25 cellular contexts compared by ENCODE assay signal in genomic region chr6:130212215-130212874, GRCh38. TPM values are rescaled to one million over a fixed set of nuclear protein-coding genes. Genes with fewer than 3 reads are reported as not detected.
DNase-seq lines count a peak whose midpoint lies in the region; ATAC-seq lines count a peak whose summit lies in the region.
"Had no signal": no experiment of that assay in that cellular context is flagged by ENCODE, and none has a peak within 500 bp of the region (broad histone marks: within the 10 kb centered on the region; RNA-seq: fewer than 3 reads in every experiment).

No MANE protein-coding gene starts in this region.

- intact Hi-C loops in right cardiac atrium (cut with DNase I): no loop called here

- H3K27ac ChIP-seq in CD8-positive, alpha-beta memory T cell (ENCODE audit: low read depth, low read length): no peak overlapping the region
- no peak overlapping the region for H3K27ac ChIP-seq in right cardiac atrium (ENCODE audit: low read length)
- H3K27ac ChIP-seq: breast epithelium, coronary artery, HL-60, upper lobe of left lung had no signal

- POLR2A ChIA-PET in CD8-positive, alpha-beta memory T cell (lab: Charles Lee): interaction anchor here (1.0 kb wide), 2 partner anchors 11 to 68 kb away, joined by 3 to 4 read pairs; partner anchors contain the start of gene SAMD3

- H3K36me3 ChIP-seq in CD8-positive, alpha-beta memory T cell (ENCODE audit: insufficient read depth, low read length): peaks cover 23% of the 10 kb centered on the region
- H3K36me3 ChIP-seq: breast epithelium, upper lobe of left lung had no signal

- H3K27me3 ChIP-seq in CD8-positive, alpha-beta memory T cell (ENCODE audit: insufficient read depth, low read length, poor library complexity, severe bottlenecking): no peaks in the 10 kb centered on the region
- H3K27me3 ChIP-seq in mononuclear cell (ENCODE audit: insufficient read depth, low read length) (no peaks in the 10 kb centered on the region), right cardiac atrium (ENCODE audit: control insufficient read depth, insufficient read depth) (no peaks in the 10 kb centered on the region)
- H3K27me3 ChIP-seq: breast epithelium, upper lobe of left lung had no signal

- H3K9me3 ChIP-seq in CD8-positive, alpha-beta memory T cell (ENCODE audit: low read length): no peaks in the 10 kb centered on the region
- H3K9me3 ChIP-seq in mononuclear cell (ENCODE audit: low read depth, low read length) (no peaks in the 10 kb centered on the region), right cardiac atrium (ENCODE audit: control insufficient read depth, low read length) (no peaks in the 10 kb centered on the region)
- H3K9me3 ChIP-seq: breast epithelium, upper lobe of left lung had no signal

- ATAC-seq in right cardiac atrium: no peak

- H3K4me3 Mint-ChIP-seq in T-helper 2 cell treated with Interferon-gamma antibody and Interleukin-4, amounts not matched to agents 5 μg/mL and 100 μg/mL, for 36 hours: peak overlapping the region; percentile 59
- H3K4me3 Mint-ChIP-seq in CD8-positive, alpha-beta memory T cell: peak overlapping the region; percentile 89 to 97 (median 91)
- peak overlapping the region; percentile 81 for H3K4me3 Mint-ChIP-seq in activated naive CD8-positive, alpha-beta T cell

- no peak overlapping the region for H3K27ac Mint-ChIP-seq in T-helper 2 cell treated with Interferon-gamma antibody and Interleukin-4, amounts not matched to agents 5 μg/mL and 100 μg/mL, for 36 hours
- H3K27ac Mint-ChIP-seq in CD8-positive, alpha-beta memory T cell: peak overlapping the region; percentile 41 to 93 (median 84)
- peak overlapping the region; percentile 80 for H3K27ac Mint-ChIP-seq in activated naive CD8-positive, alpha-beta T cell

- CTCF ChIA-PET in CD8-positive, alpha-beta memory T cell (lab: Charles Lee): interaction anchor here (2.7 kb wide), 1 partner anchor 11 kb away, joined by 16 read pairs; the partner anchor contains the start of gene SAMD3

- peaks cover 50% of the 10 kb centered on the region for H3K4me1 ChIP-seq in CD8-positive, alpha-beta memory T cell (ENCODE audit: insufficient read depth, low read length)
- H3K4me1 ChIP-seq in mononuclear cell (ENCODE audit: insufficient read depth, low read length) (peaks cover 15% of the 10 kb centered on the region), right cardiac atrium (ENCODE audit: control insufficient read depth, insufficient read depth, low read length) (no peaks in the 10 kb centered on the region)
- H3K4me1 ChIP-seq: breast epithelium, upper lobe of left lung had no signal

- WGBS in right cardiac atrium: 27% methylated on average over 2 of the region's 2 CpGs

- no peak for DNase-seq in T-helper 2 cell treated with Interferon-gamma antibody and Interleukin-4, amounts not matched to agents 5 μg/mL and 100 μg/mL, for 36 hours (ENCODE audit: low spot score)
- no peak for DNase-seq in T-helper 2 cell
- no peak for DNase-seq in CD8-positive, alpha-beta memory T cell
- DNase-seq in glomerular visceral epithelial cell (ENCODE audit: extremely low spot score): no peak
- no peak for DNase-seq in right cardiac atrium
- DNase-seq in GM19240 (ENCODE audit: insufficient read length, low spot score): no peak
- DNase-seq: 8988T; activated CD8-positive, alpha-beta memory T cell treated with anti-CD3 and anti-CD28 coated beads, Interleukin-2, amount 50 U/mL, for 4 hours; AML-193; NCI-H146; NCI-H2171; NCI-H524 treated with DMSO at 0.1 percent for 48 hours; occipital lobe; stimulated activated CD4-positive, alpha-beta T cell treated with anti-CD3 and anti-CD28 coated beads, Interleukin-4, amount 100 ng/mL, for 1 hour; T1000; upper lobe of left lung had no signal

- peaks cover 43% of the 10 kb centered on the region for H3K4me1 Mint-ChIP-seq in T-helper 2 cell treated with Interferon-gamma antibody and Interleukin-4, amounts not matched to agents 5 μg/mL and 100 μg/mL, for 36 hours (ENCODE audit: low read depth)
- H3K4me1 Mint-ChIP-seq in CD8-positive, alpha-beta memory T cell: peaks cover 59 to 93% (median 91%) of the 10 kb centered on the region in 3 donors
- H3K4me1 Mint-ChIP-seq in activated naive CD8-positive, alpha-beta T cell (ENCODE audit: low read depth): peaks cover 74% of the 10 kb centered on the region

- peaks cover 18% of the 10 kb centered on the region for H3K9me3 Mint-ChIP-seq in T-helper 2 cell treated with Interferon-gamma antibody and Interleukin-4, amounts not matched to agents 5 μg/mL and 100 μg/mL, for 36 hours
- no peaks in the 10 kb centered on the region for H3K9me3 Mint-ChIP-seq in CD8-positive, alpha-beta memory T cell
- H3K9me3 Mint-ChIP-seq in activated naive CD8-positive, alpha-beta T cell (ENCODE audit: low read depth): peaks cover 3% of the 10 kb centered on the region

- H3K4me3 ChIP-seq in CD8-positive, alpha-beta memory T cell (ENCODE audit: low read length): peak overlapping the region; percentile 68
- H3K4me3 ChIP-seq in mononuclear cell (ENCODE audit: low read length) (peak overlapping the region; percentile 45), right cardiac atrium (ENCODE audit: low read length) (no peak overlapping the region)
- H3K4me3 ChIP-seq: breast epithelium, coronary artery, upper lobe of left lung had no signal

- H3K27me3 Mint-ChIP-seq in T-helper 2 cell treated with Interferon-gamma antibody and Interleukin-4, amounts not matched to agents 5 μg/mL and 100 μg/mL, for 36 hours (ENCODE audit: low read depth): no peaks in the 10 kb centered on the region
- no peaks in the 10 kb centered on the region for H3K27me3 Mint-ChIP-seq in CD8-positive, alpha-beta memory T cell
- H3K27me3 Mint-ChIP-seq in activated naive CD8-positive, alpha-beta T cell: no peaks in the 10 kb centered on the region

- H3K36me3 Mint-ChIP-seq in T-helper 2 cell treated with Interferon-gamma antibody and Interleukin-4, amounts not matched to agents 5 μg/mL and 100 μg/mL, for 36 hours (ENCODE audit: low read depth): peaks cover 82% of the 10 kb centered on the region
- H3K36me3 Mint-ChIP-seq in CD8-positive, alpha-beta memory T cell: peaks cover 31 to 76% (median 47%) of the 10 kb centered on the region in 3 donors
- H3K36me3 Mint-ChIP-seq in activated naive CD8-positive, alpha-beta T cell: peaks cover 20% of the 10 kb centered on the region

RNA-seq across cellular contexts. Expression of gene SAMD3, which starts 10.4 kb away (rescaled TPM):
- total RNA-seq in CD8-positive, alpha-beta memory T cell: 10 to 100 TPM; 12.5 to 14.5 TPM
- polyA plus RNA-seq in CD8-positive, alpha-beta memory T cell: 220 TPM
- 88.1 TPM for total RNA-seq in mononuclear cell
- total RNA-seq in right cardiac atrium: 1 to 10 TPM in 2 of 4 donors, under 1 TPM in 1, not detected in 1; 0.84 to 1.6 (median 1.2) TPM
- 0.11 TPM for polyA plus RNA-seq in right cardiac atrium
- total RNA-seq: endothelial cell of umbilical vein, lower leg skin, renal cortical epithelial cell, SK-MEL-5 had no signal
- polyA plus RNA-seq: endothelial cell of umbilical vein had no signal

Comparison
In these comparisons a context has a peak if more than half of its experiments do, and no peak if none do; other contexts are left out.
1. RNA of gene SAMD3, which starts 10.4 kb away (total RNA-seq): 88.1 TPM in mononuclear cell (single experiment) and 12.5 to 14.5 TPM in CD8-positive, alpha-beta memory T cell; 0.84 to 1.6 TPM in right cardiac atrium; every median in the first group is over 4 times any median in the second.
2. Peak in every context shown above with its lines, with median percentiles within 50 percentile points of each other: H3K4me3 Mint-ChIP-seq.